In genomic region chr1:34619256-34619655, GRCh38 we compare ENCODE assay signal across 24 cellular contexts.
"Had no signal": no experiment of that assay in that cellular context is flagged by ENCODE, and none has a peak within 500 bp of the region (broad histone marks: within the 10 kb centered on the region; RNA-seq: fewer than 3 reads in every experiment).

No MANE protein-coding gene starts in this region.

- ATAC-seq: esophagus mucosa; gastrocnemius medialis; left cardiac atrium; left ventricle myocardium superior; lower lobe of right lung; naive thymus-derived CD8-positive, alpha-beta T cell; stimulated activated effector memory CD8-positive, alpha-beta T cell treated with anti-CD3 and anti-CD28 coated beads, Interleukin-12 subunit alpha, Interleukin-12 subunit beta, amount 100 ng/mL, for 72 hours had no signal

- H3K4me3 Mint-ChIP-seq: dendritic cell treated with granulocyte-macrophage colony-stimulating factor and Interleukin-4, amounts not matched to agents 40 ng/mL and 50 ng/mL, for 4 days; endodermal cell; naive thymus-derived CD8-positive, alpha-beta T cell; nephron progenitor cell; stimulated activated effector memory CD8-positive, alpha-beta T cell treated with anti-CD3 and anti-CD28 coated beads, Interleukin-12 subunit alpha, Interleukin-12 subunit beta, amount 100 ng/mL, for 72 hours had no signal

- H3K9me3 Mint-ChIP-seq: dendritic cell treated with granulocyte-macrophage colony-stimulating factor and Interleukin-4, amounts not matched to agents 40 ng/mL and 50 ng/mL, for 4 days; endodermal cell; naive thymus-derived CD8-positive, alpha-beta T cell; nephron progenitor cell; stimulated activated effector memory CD8-positive, alpha-beta T cell treated with anti-CD3 and anti-CD28 coated beads, Interleukin-12 subunit alpha, Interleukin-12 subunit beta, amount 100 ng/mL, for 72 hours had no signal

- DNase-seq: colonic mucosa; effector CD8-positive, alpha-beta T cell; endodermal cell; foreskin fibroblast; gastrocnemius medialis; head of caudate nucleus; kidney; left cardiac atrium; left ventricle myocardium superior; lower lobe of right lung; naive thymus-derived CD8-positive, alpha-beta T cell; nephron progenitor cell; nucleus accumbens; sigmoid colon; stimulated activated CD4-positive, alpha-beta T cell treated with anti-CD3 and anti-CD28 coated beads, Interleukin-2, amount 100 ng/mL, for 24 hours; stimulated activated CD4-positive, alpha-beta T cell treated with anti-CD3 and anti-CD28 coated beads, Interleukin-4, amount 100 ng/mL, for 24 hours; stimulated activated naive CD4-positive, alpha-beta T cell treated with Interleukin-2 at 50 U/mL for 16 hours; substantia nigra; testis; tibial artery; upper lobe of left lung had no signal

- H3K27me3 Mint-ChIP-seq: dendritic cell treated with granulocyte-macrophage colony-stimulating factor and Interleukin-4, amounts not matched to agents 40 ng/mL and 50 ng/mL, for 4 days had no signal

- H3K27ac Mint-ChIP-seq: dendritic cell treated with granulocyte-macrophage colony-stimulating factor and Interleukin-4, amounts not matched to agents 40 ng/mL and 50 ng/mL, for 4 days; endodermal cell; nephron progenitor cell; stimulated activated effector memory CD8-positive, alpha-beta T cell treated with anti-CD3 and anti-CD28 coated beads, Interleukin-12 subunit alpha, Interleukin-12 subunit beta, amount 100 ng/mL, for 72 hours had no signal

- H3K4me1 Mint-ChIP-seq: endodermal cell; naive thymus-derived CD8-positive, alpha-beta T cell; stimulated activated effector memory CD8-positive, alpha-beta T cell treated with anti-CD3 and anti-CD28 coated beads, Interleukin-12 subunit alpha, Interleukin-12 subunit beta, amount 100 ng/mL, for 72 hours had no signal
